ENCODE assay signal across 10 cellular contexts in genomic region chr1:21586926-21587601, GRCh38.
DNase-seq lines count a peak whose midpoint lies in the region; ATAC-seq, FAIRE-seq and TF ChIP-seq lines count a peak whose summit lies in the region.
"Had no signal": no experiment of that assay in that cellular context is flagged by ENCODE, and none has a peak within 500 bp of the region (broad histone marks: within the 10 kb centered on the region; RNA-seq: fewer than 3 reads in every experiment).

No MANE protein-coding gene starts in this region.

- H3K36me3 Mint-ChIP-seq in astrocyte (ENCODE audit: low read depth, unreplicated experiment), result no peaks in the 10 kb centered on the region

- TF ChIP-seq CTCF in astrocyte (IDR thresholded peaks at IDR 0.05; ENCODE audit: insufficient read depth, low read depth, low read length) (no peak), transverse colon (IDR thresholded peaks at IDR 0.05) (no peak)

- H2AFZ ChIP-seq in astrocyte (ENCODE audit: low read depth, low read length), result peak overlapping the region; percentile 12

- H3K4me1 Mint-ChIP-seq in astrocyte (ENCODE audit: low read depth, unreplicated experiment), result peaks cover 15% of the 10 kb centered on the region

- peak; percentile 84 for DNase-seq in HT1080 (ENCODE audit: low read depth)
- peak; percentile 79 for DNase-seq in astrocyte (ENCODE audit: low read depth)
- DNase-seq in iris pigment epithelial cell (ENCODE audit: low read depth), result peak; percentile 84
- peak; percentile 25 for DNase-seq in transverse colon
- DNase-seq in activated CD4-positive, alpha-beta T cell treated with anti-CD3 and anti-CD28 coated beads for 48 hours, result no peak
- DNase-seq: GOT3 had no signal

- H3K27me3 Mint-ChIP-seq in astrocyte (ENCODE audit: low read depth, unreplicated experiment), result peaks cover 27% of the 10 kb centered on the region

- peaks cover 3% of the 10 kb centered on the region for H3K9me3 Mint-ChIP-seq in astrocyte (ENCODE audit: unreplicated experiment)

- peaks cover 23% of the 10 kb centered on the region for H3K4me1 ChIP-seq in astrocyte (ENCODE audit: insufficient read depth, low read length)
- peaks cover 0 to 18% (median 3%) of the 10 kb centered on the region in 4 donors for H3K4me1 ChIP-seq in transverse colon

- no peak overlapping the region for H3K4me3 ChIP-seq in astrocyte (ENCODE audit: insufficient read depth, low read depth, low read length)
- no peak overlapping the region for H3K4me3 ChIP-seq in transverse colon
- H3K4me3 ChIP-seq: coronary artery had no signal

- H3K9ac ChIP-seq in astrocyte (ENCODE audit: low read length), result peak overlapping the region; percentile 36

- ATAC-seq in HG03571 (IDR thresholded peaks at IDR 0.05; ENCODE audit: unreplicated experiment) (no peak), HG03457 (IDR thresholded peaks at IDR 0.05; ENCODE audit: unreplicated experiment) (no peak), HG03196 (IDR thresholded peaks at IDR 0.05; ENCODE audit: unreplicated experiment) (no peak)

- H3K27ac ChIP-seq in astrocyte (ENCODE audit: low read depth, low read length) (no peak overlapping the region), transverse colon (no peak overlapping the region)
- H3K27ac ChIP-seq: coronary artery had no signal

- H3K36me3 ChIP-seq in astrocyte (ENCODE audit: insufficient read depth, low read length) (no peaks in the 10 kb centered on the region), transverse colon (no peaks in the 10 kb centered on the region)

- no peak for TF ChIP-seq POLR2A in transverse colon (IDR thresholded peaks at IDR 0.05)

- peak overlapping the region; percentile 22 for H3K27ac Mint-ChIP-seq in astrocyte (ENCODE audit: unreplicated experiment)

- no peak for TF ChIP-seq EP300 in transverse colon (IDR thresholded peaks at IDR 0.05; ENCODE audit: low read depth)

- in situ Hi-C loops in transverse colon (cut with MboI; ENCODE audit: low pct_ligation_motif_present in 1 of 4, low pct_unique_long_range_greater_than_20kb in 1 of 4, low sequenced_read_pairs in 3 of 4), result no loop called here

- intact Hi-C loops in transverse colon (cut with DNase I; ENCODE audit: low total_unique reads), result no loop called here

- H3K9me3 ChIP-seq in astrocyte (ENCODE audit: insufficient read depth, low read depth, low read length) (peaks cover 3% of the 10 kb centered on the region), transverse colon (no peaks in the 10 kb centered on the region)

- H3K79me2 ChIP-seq in astrocyte (ENCODE audit: insufficient read depth, low read length), result no peaks in the 10 kb centered on the region

- H3K4me2 ChIP-seq in astrocyte (ENCODE audit: low read length), result peak overlapping the region; percentile 54

- no peak overlapping the region for H3K4me3 Mint-ChIP-seq in astrocyte (ENCODE audit: unreplicated experiment)

- FAIRE-seq in astrocyte (lab: Jason Lieb, UNC), result no peak

- H3K27me3 ChIP-seq in astrocyte (ENCODE audit: insufficient read depth, low read length) (peaks cover 5% of the 10 kb centered on the region), transverse colon (peaks cover 22% of the 10 kb centered on the region)

- 32% methylated on average over 24 of the region's 24 CpGs; no CpG with 5 or more reads in 1 of the 2 donors for WGBS in transverse colon (ENCODE audit: low coverage in 1 of 2), 2 donors

- no peaks in the 10 kb centered on the region for H4K20me1 ChIP-seq in astrocyte (ENCODE audit: insufficient read depth, low read length)
